Comparison of ENCODE assay signal across 11 cellular contexts in genomic region chr12:11729439-11730150, GRCh38.
DNase-seq lines count a peak whose midpoint lies in the region; ATAC-seq and TF ChIP-seq lines count a peak whose summit lies in the region.
"Had no signal": no experiment of that assay in that cellular context is flagged by ENCODE, and none has a peak within 500 bp of the region (broad histone marks: within the 10 kb centered on the region; RNA-seq: fewer than 3 reads in every experiment).

No MANE protein-coding gene starts in this region.

- CTCF ChIA-PET in mammary epithelial cell (lab: Charles Lee; ENCODE audit: low non-redundant PET): no interaction called here
- CTCF ChIA-PET in activated CD8-positive, alpha-beta memory T cell treated with anti-CD3 and anti-CD28 coated beads, Interleukin-2, amount 10 ng/mL, durations not matched to agents 7 days and 5 days (lab: Charles Lee): interaction anchor here (0.5 kb wide), 1 partner anchor 9 kb away, joined by 5 read pairs; no protein-coding TSS in a partner anchor

- H3K27me3 Mint-ChIP-seq in progenitor cell of endocrine pancreas: no peaks in the 10 kb centered on the region
- no peaks in the 10 kb centered on the region for H3K27me3 Mint-ChIP-seq in activated CD8-positive, alpha-beta memory T cell treated with anti-CD3 and anti-CD28 coated beads, Interleukin-2, amount 10 ng/mL, durations not matched to agents 7 days and 5 days

- peak overlapping the region; percentile 40 for H3K4me3 Mint-ChIP-seq in progenitor cell of endocrine pancreas (ENCODE audit: low read depth)
- no peak overlapping the region for H3K4me3 Mint-ChIP-seq in activated CD8-positive, alpha-beta memory T cell treated with anti-CD3 and anti-CD28 coated beads, Interleukin-2, amount 10 ng/mL, durations not matched to agents 7 days and 5 days

- ATAC-seq in HG03439 (IDR thresholded peaks at IDR 0.05; ENCODE audit: unreplicated experiment) (peak; percentile 35), sciatic nerve (no peak)
- ATAC-seq in activated CD8-positive, alpha-beta memory T cell treated with anti-CD3 and anti-CD28 coated beads, Interleukin-2, amount 10 ng/mL, durations not matched to agents 7 days and 5 days: no peak

- peaks cover 27% of the 10 kb centered on the region for H3F3A ChIP-seq in DOHH2 (ENCODE audit: control insufficient read depth, insufficient read depth)

- H3K9ac ChIP-seq in mammary epithelial cell (ENCODE audit: insufficient read depth, low read length): no peak overlapping the region

- H3K4me1 Mint-ChIP-seq in progenitor cell of endocrine pancreas (ENCODE audit: low read depth): peaks cover 47% of the 10 kb centered on the region
- peaks cover 43% of the 10 kb centered on the region for H3K4me1 Mint-ChIP-seq in activated CD8-positive, alpha-beta memory T cell treated with anti-CD3 and anti-CD28 coated beads, Interleukin-2, amount 10 ng/mL, durations not matched to agents 7 days and 5 days

- TF ChIP-seq CTCF in DOHH2 (IDR thresholded peaks at IDR 0.05; ENCODE audit: low read depth, low read length, poor library complexity, severe bottlenecking) (no peak), mammary epithelial cell (conservative IDR thresholded peaks at IDR 0.05 in 1 of 2, IDR thresholded peaks at IDR 0.05 in 1 of 2; ENCODE audit: extremely low read depth in 1 of 2, insufficient read depth in 1 of 2, low read depth in 1 of 2, low read length in 2 of 2) (no peak), progenitor cell of endocrine pancreas (IDR thresholded peaks at IDR 0.05; ENCODE audit: unreplicated experiment) (no peak), osteoblast (IDR thresholded peaks at IDR 0.05; ENCODE audit: extremely low read depth, low read depth, low read length) (no peak)

- H3K27ac ChIP-seq in DOHH2 (ENCODE audit: low read depth, low read length) (peak overlapping the region; percentile 79), mammary epithelial cell (ENCODE audit: insufficient read depth, low read depth, low read length) (no peak overlapping the region), osteoblast (ENCODE audit: low read depth, low read length) (no peak overlapping the region)

- no peaks in the 10 kb centered on the region for H4K20me1 ChIP-seq in DOHH2 (ENCODE audit: control insufficient read depth, insufficient read depth, low read depth, low read length)
- no peaks in the 10 kb centered on the region for H4K20me1 ChIP-seq in mammary epithelial cell (ENCODE audit: insufficient read depth, low read length)
- no peaks in the 10 kb centered on the region for H4K20me1 ChIP-seq in osteoblast (ENCODE audit: insufficient read depth, low read length)

- no peaks in the 10 kb centered on the region for H3K9me2 ChIP-seq in DOHH2 (replicated peaks; ENCODE audit: control insufficient read depth, low read length)

- dilution Hi-C loops in mammary epithelial cell (cut with HindIII; ENCODE audit: low sequenced_read_pairs): no loop called here

- H3K36me3 ChIP-seq in DOHH2 (ENCODE audit: control insufficient read depth, low read length): no peaks in the 10 kb centered on the region; the same call in 1 of the 2 replicates
- H3K36me3 ChIP-seq in mammary epithelial cell (ENCODE audit: insufficient read depth, low read length): no peaks in the 10 kb centered on the region
- H3K36me3 ChIP-seq in osteoblast (ENCODE audit: insufficient read depth, low read length): peaks cover 4% of the 10 kb centered on the region

- in situ Hi-C loops in mammary epithelial cell (cut with MboI; ENCODE audit: low sequenced_read_pairs in 2 of 2): no loop called here

- H3K4me2 ChIP-seq in DOHH2 (ENCODE audit: low read length) (peak overlapping the region; percentile 87), mammary epithelial cell (ENCODE audit: insufficient read depth, low read depth, low read length) (peak overlapping the region; percentile 22), osteoblast (ENCODE audit: insufficient read depth, low read length) (no peak overlapping the region)

- no peak overlapping the region for H2AFZ ChIP-seq in mammary epithelial cell (ENCODE audit: low read depth, low read length)
- H2AFZ ChIP-seq in osteoblast (ENCODE audit: low read length): no peak overlapping the region

- H3K4me1 ChIP-seq in DOHH2 (ENCODE audit: control insufficient read depth, low read length) (peaks cover 83% of the 10 kb centered on the region), mammary epithelial cell (ENCODE audit: insufficient read depth, low read length) (peaks cover 46% of the 10 kb centered on the region), osteoblast (ENCODE audit: insufficient read depth, low read length) (peaks cover 13% of the 10 kb centered on the region)

- no TSS peak for BruUV-seq in mammary epithelial cell (replicated peaks; lab: Mats Ljungman, UMichigan)

- intact Hi-C loops in mammary epithelial cell (cut with micrococcal nuclease): no loop called here
- intact Hi-C loops in sciatic nerve (cut with DNase I): no loop called here

- H3K27me3 ChIP-seq in DOHH2 (ENCODE audit: control insufficient read depth, low read length) (no peaks in the 10 kb centered on the region), mammary epithelial cell (ENCODE audit: insufficient read depth, low read length) (no peaks in the 10 kb centered on the region), osteoblast (ENCODE audit: insufficient read depth, low read length) (no peaks in the 10 kb centered on the region)

- DNase-seq in mammary epithelial cell (no peak), progenitor cell of endocrine pancreas (ENCODE audit: low spot score, unreplicated experiment) (no peak), sciatic nerve (ENCODE audit: low spot score) (no peak), T-helper 2 cell (no peak), osteoblast (ENCODE audit: insufficient read length, low spot score, missing footprints) (no peak)
- DNase-seq in activated CD8-positive, alpha-beta memory T cell treated with anti-CD3 and anti-CD28 coated beads, Interleukin-2, amount 10 ng/mL, durations not matched to agents 7 days and 5 days: no peak
- DNase-seq: amniotic stem cell, GF-D8, T1000 had no signal

- H3K36me3 Mint-ChIP-seq in progenitor cell of endocrine pancreas (ENCODE audit: insufficient read depth): peaks cover 14% of the 10 kb centered on the region
- peaks cover 12% of the 10 kb centered on the region for H3K36me3 Mint-ChIP-seq in activated CD8-positive, alpha-beta memory T cell treated with anti-CD3 and anti-CD28 coated beads, Interleukin-2, amount 10 ng/mL, durations not matched to agents 7 days and 5 days

- H3K9me3 ChIP-seq in DOHH2 (ENCODE audit: control insufficient read depth, insufficient read depth, low read length): peaks cover 8% of the 10 kb centered on the region; the same call in 1 of the 2 replicates
- no peaks in the 10 kb centered on the region for H3K9me3 ChIP-seq in mammary epithelial cell (replicated peaks; ENCODE audit: insufficient read depth, low read length)
- no peaks in the 10 kb centered on the region for H3K9me3 ChIP-seq in osteoblast (ENCODE audit: low read depth, low read length)

- H3K79me2 ChIP-seq in DOHH2 (ENCODE audit: control insufficient read depth, low read length): no peaks in the 10 kb centered on the region
- peaks cover 76% of the 10 kb centered on the region for H3K79me2 ChIP-seq in mammary epithelial cell (ENCODE audit: insufficient read depth, low read length)
- H3K79me2 ChIP-seq in osteoblast (ENCODE audit: insufficient read depth, low read length): peaks cover 68% of the 10 kb centered on the region

- H3K4me3 ChIP-seq in DOHH2 (ENCODE audit: low read length): peak overlapping the region; percentile 64
- no peak overlapping the region for H3K4me3 ChIP-seq in mammary epithelial cell (replicated peaks in 1 of 3; ENCODE audit: insufficient read depth in 1 of 3, low read depth in 2 of 3, low read length in 3 of 3)
- H3K4me3 ChIP-seq in osteoblast (ENCODE audit: insufficient read depth, low read length): no peak overlapping the region

- H3K27ac Mint-ChIP-seq in progenitor cell of endocrine pancreas: peak overlapping the region; percentile 98
- no peak overlapping the region for H3K27ac Mint-ChIP-seq in activated CD8-positive, alpha-beta memory T cell treated with anti-CD3 and anti-CD28 coated beads, Interleukin-2, amount 10 ng/mL, durations not matched to agents 7 days and 5 days

- no peaks in the 10 kb centered on the region for H3K9me3 Mint-ChIP-seq in progenitor cell of endocrine pancreas (ENCODE audit: low read depth)
- H3K9me3 Mint-ChIP-seq in activated CD8-positive, alpha-beta memory T cell treated with anti-CD3 and anti-CD28 coated beads, Interleukin-2, amount 10 ng/mL, durations not matched to agents 7 days and 5 days (ENCODE audit: low read depth): no peaks in the 10 kb centered on the region

- 89% methylated on average over 7 of the region's 7 CpGs for WGBS in mammary epithelial cell (ENCODE audit: low coverage, missing lambda C conversion rate)
